Comparison of ENCODE assay signal across 16 cellular contexts in genomic region chr17:42373896-42374295, GRCh38.
"Had no signal": no experiment of that assay in that cellular context is flagged by ENCODE, and none has a peak within 500 bp of the region (broad histone marks: within the 10 kb centered on the region; RNA-seq: fewer than 3 reads in every experiment).

No MANE protein-coding gene starts in this region.

- H3K27ac ChIP-seq: adrenal gland, parathyroid adenoma, SJCRH30 had no signal

- DNase-seq: activated CD8-positive, alpha-beta memory T cell treated with anti-CD3 and anti-CD28 coated beads, Interleukin-2, amount 10 ng/mL, durations not matched to agents 7 days and 5 days; activated T-cell treated with anti-CD3 and anti-CD28 coated beads, Interleukin-2, amount 50 U/mL, for 4 hours; adrenal gland; cerebellar nuclear complex; cortex of kidney; erythroblast; foreskin melanocyte; kidney; SJCRH30; stimulated activated CD4-positive, alpha-beta T cell treated with anti-CD3 and anti-CD28 coated beads, Interleukin-4, amount 100 ng/mL, for 1 hour had no signal

- H3K4me1 ChIP-seq: SJCRH30 had no signal

- H3K36me3 ChIP-seq: breast epithelium had no signal

- H3K9me3 Mint-ChIP-seq: natural killer cell treated with Interleukin-12 subunit alpha and Interleukin-12 subunit beta and Interleukin-15 and Interleukin-18, amount 100 ng/mL, for 72 hours; stimulated activated memory B cell treated with anti-CD40 and anti-IgM and Interleukin-4, amounts not matched to agents 10 μg/mL and 1 μg/mL and 100 μg/mL, for 72 hours had no signal

- H3K9me3 ChIP-seq: adrenal gland, breast epithelium had no signal

- H3K27ac Mint-ChIP-seq: activated CD8-positive, alpha-beta memory T cell treated with anti-CD3 and anti-CD28 coated beads, Interleukin-2, amount 10 ng/mL, durations not matched to agents 7 days and 5 days; mesothelial cell of epicardium; stimulated activated memory B cell treated with anti-CD40 and anti-IgM and Interleukin-4, amounts not matched to agents 10 μg/mL and 1 μg/mL and 100 μg/mL, for 72 hours had no signal

- H3K27me3 ChIP-seq: adrenal gland, breast epithelium, SJCRH30 had no signal

- H3K4me3 Mint-ChIP-seq: activated CD8-positive, alpha-beta memory T cell treated with anti-CD3 and anti-CD28 coated beads, Interleukin-2, amount 10 ng/mL, durations not matched to agents 7 days and 5 days; activated T-cell treated with anti-CD3 and anti-CD28 coated beads, Interleukin-2, amount 50 U/mL, for 4 hours; mesothelial cell of epicardium; natural killer cell treated with Interleukin-12 subunit alpha and Interleukin-12 subunit beta and Interleukin-15 and Interleukin-18, amount 100 ng/mL, for 72 hours; stimulated activated memory B cell treated with anti-CD40 and anti-IgM and Interleukin-4, amounts not matched to agents 10 μg/mL and 1 μg/mL and 100 μg/mL, for 72 hours had no signal

- H3K27me3 Mint-ChIP-seq: activated CD8-positive, alpha-beta memory T cell treated with anti-CD3 and anti-CD28 coated beads, Interleukin-2, amount 10 ng/mL, durations not matched to agents 7 days and 5 days; natural killer cell treated with Interleukin-12 subunit alpha and Interleukin-12 subunit beta and Interleukin-15 and Interleukin-18, amount 100 ng/mL, for 72 hours; stimulated activated memory B cell treated with anti-CD40 and anti-IgM and Interleukin-4, amounts not matched to agents 10 μg/mL and 1 μg/mL and 100 μg/mL, for 72 hours had no signal

- H3K4me3 ChIP-seq: adrenal gland, breast epithelium, SJCRH30, smooth muscle cell had no signal
